ENCODE assay signal across 8 cellular contexts in genomic region chr9:21096172-21096900, GRCh38. TPM values are rescaled to one million over a fixed set of nuclear protein-coding genes. Genes with fewer than 3 reads are reported as not detected.
DNase-seq lines count a peak whose midpoint lies in the region; TF ChIP-seq lines count a peak whose summit lies in the region.

No MANE protein-coding gene starts in this region.

- no peaks in the 10 kb centered on the region for H4K20me1 ChIP-seq in GM23248 (ENCODE audit: insufficient read depth)
- H4K20me1 ChIP-seq in MM.1S (ENCODE audit: insufficient read depth, low read length), result no peaks in the 10 kb centered on the region

- H3K79me2 ChIP-seq in GM23248 (ENCODE audit: insufficient read depth) (no peaks in the 10 kb centered on the region), MM.1S (ENCODE audit: low read length) (no peaks in the 10 kb centered on the region)

- peak overlapping the region; percentile 56 for H3K4me3 ChIP-seq in GM23248
- H3K4me3 ChIP-seq in MM.1S (ENCODE audit: low read length), result peak overlapping the region; percentile 24
- peak overlapping the region in 1 of 2 donors; percentile 36 for H3K4me3 ChIP-seq in right atrium auricular region

- H3K9ac ChIP-seq in GM23248 (peak overlapping the region; percentile 34; the same call in 1 of the 2 replicates), MM.1S (ENCODE audit: low read length) (peak overlapping the region; percentile 8; the same call in 1 of the 2 replicates)

- H3K9me3 Mint-ChIP-seq in activated naive CD4-positive, alpha-beta T cell treated with anti-CD3 and anti-CD28 coated beads, Interleukin-2, amount 10 ng/mL, durations not matched to agents 7 days and 5 days, result no peaks in the 10 kb centered on the region

- WGBS in GM23248 (ENCODE audit: low coverage in 1 of 2, low lambda C conversion rate in 2 of 2, missing lambda C conversion rate in 2 of 2), 2 experiments, result 40 to 43% methylated on average over 6 of the region's 6 CpGs

- H3F3A ChIP-seq in GM23248 (ENCODE audit: insufficient read depth) (no peaks in the 10 kb centered on the region), MM.1S (ENCODE audit: insufficient read depth, low read length) (peaks cover 6% of the 10 kb centered on the region; the same call in 1 of the 2 replicates)

- no peaks in the 10 kb centered on the region for H3K9me2 ChIP-seq in GM23248 (ENCODE audit: insufficient read depth)
- no peaks in the 10 kb centered on the region for H3K9me2 ChIP-seq in MM.1S (replicated peaks; ENCODE audit: insufficient read depth, low read length)

- H2AFZ ChIP-seq in GM23248 (peak overlapping the region; percentile 78), MM.1S (ENCODE audit: low read length) (peak overlapping the region; percentile 38)

- peaks cover 37% of the 10 kb centered on the region for H3K4me1 Mint-ChIP-seq in activated naive CD4-positive, alpha-beta T cell treated with anti-CD3 and anti-CD28 coated beads, Interleukin-2, amount 10 ng/mL, durations not matched to agents 7 days and 5 days

- TF ChIP-seq CTCF in GM13976 (IDR thresholded peaks at IDR 0.05; ENCODE audit: borderline replicate concordance, control extremely low read depth, extremely low read depth, insufficient read depth, missing control alignments), result no peak
- TF ChIP-seq CTCF in MM.1S (IDR thresholded peaks at IDR 0.05; ENCODE audit: low read length), result no peak
- TF ChIP-seq CTCF in right atrium auricular region (IDR thresholded peaks at IDR 0.05), result no peak

- DNase-seq in GM13976 (ENCODE audit: low spot score) (peak; percentile 42), GM23248 (peak; percentile 58), MM.1S (peak; percentile 70), right atrium auricular region (ENCODE audit: low spot score) (no peak), NCI-H1105 treated with DMSO at 0.1 percent for 48 hours (lab: John Stamatoyannopoulos, UW) (no peak), NCI-H524 (lab: John Stamatoyannopoulos, UW) (no peak)
- DNase-seq in activated naive CD4-positive, alpha-beta T cell treated with anti-CD3 and anti-CD28 coated beads, Interleukin-2, amount 10 ng/mL, durations not matched to agents 7 days and 5 days, result peak; percentile 52
- peak; percentile 49 for DNase-seq in stimulated activated CD4-positive, alpha-beta T cell treated with anti-CD3 and anti-CD28 coated beads, Interleukin-4, amount 100 ng/mL, for 24 hours

- CTCF ChIA-PET in activated naive CD4-positive, alpha-beta T cell treated with anti-CD3 and anti-CD28 coated beads, Interleukin-2, amount 10 ng/mL, durations not matched to agents 7 days and 5 days (lab: Charles Lee), result interaction anchor here (0.6 to 1.4 kb wide), 8 partner anchors 9 to 163 kb away, joined by 3 to 6 read pairs (median 4); no protein-coding TSS in a partner anchor

- H3K27me3 ChIP-seq in GM23248 (replicated peaks; ENCODE audit: insufficient read depth) (no peaks in the 10 kb centered on the region), MM.1S (replicated peaks; ENCODE audit: insufficient read depth, low read length) (no peaks in the 10 kb centered on the region), right atrium auricular region (no peaks in the 10 kb centered on the region)

- in situ Hi-C loops in GM13976 (cut with MboI; ENCODE audit: low sequenced_read_pairs, unreplicated experiment) (no loop called here), GM23248 (cut with MboI) (no loop called here)

- no peaks in the 10 kb centered on the region for H3K36me3 ChIP-seq in GM23248 (ENCODE audit: low read depth)
- no peaks in the 10 kb centered on the region for H3K36me3 ChIP-seq in MM.1S (replicated peaks; ENCODE audit: insufficient read depth, low read length)
- H3K36me3 ChIP-seq in right atrium auricular region, result no peaks in the 10 kb centered on the region

- peak overlapping the region; percentile 90 for H3K27ac Mint-ChIP-seq in activated naive CD4-positive, alpha-beta T cell treated with anti-CD3 and anti-CD28 coated beads, Interleukin-2, amount 10 ng/mL, durations not matched to agents 7 days and 5 days

- peaks cover 5% of the 10 kb centered on the region for H3K27me3 Mint-ChIP-seq in activated naive CD4-positive, alpha-beta T cell treated with anti-CD3 and anti-CD28 coated beads, Interleukin-2, amount 10 ng/mL, durations not matched to agents 7 days and 5 days

- H3K4me2 ChIP-seq in GM23248 (ENCODE audit: unreplicated experiment), result peak overlapping the region; percentile 61
- H3K4me2 ChIP-seq in MM.1S (ENCODE audit: low read depth, low read length), result peak overlapping the region; percentile 70

- peak overlapping the region; percentile 60 for H3K4me3 Mint-ChIP-seq in activated naive CD4-positive, alpha-beta T cell treated with anti-CD3 and anti-CD28 coated beads, Interleukin-2, amount 10 ng/mL, durations not matched to agents 7 days and 5 days

- no peaks in the 10 kb centered on the region for H3K36me3 Mint-ChIP-seq in activated naive CD4-positive, alpha-beta T cell treated with anti-CD3 and anti-CD28 coated beads, Interleukin-2, amount 10 ng/mL, durations not matched to agents 7 days and 5 days

- H3K4me1 ChIP-seq in GM23248 (ENCODE audit: insufficient read depth) (peaks cover 9% of the 10 kb centered on the region; the same call in 1 of the 2 replicates), MM.1S (ENCODE audit: low read length) (peaks cover 10% of the 10 kb centered on the region; the same call in 1 of the 2 replicates), right atrium auricular region (peaks cover 0 to 20% of the 10 kb centered on the region in 2 donors)

- H3K9me3 ChIP-seq in GM23248 (ENCODE audit: low read depth), result no peaks in the 10 kb centered on the region
- H3K9me3 ChIP-seq in MM.1S (replicated peaks; ENCODE audit: insufficient read depth, low read length), result no peaks in the 10 kb centered on the region
- no peaks in the 10 kb centered on the region for H3K9me3 ChIP-seq in right atrium auricular region

- peak overlapping the region; percentile 25 for H3K27ac ChIP-seq in GM23248
- H3K27ac ChIP-seq in MM.1S (ENCODE audit: low read length), result peak overlapping the region; percentile 55; the same call in 1 of the 2 replicates
- H3K27ac ChIP-seq in right atrium auricular region, result peak overlapping the region; percentile 15 to 60

RNA-seq across cellular contexts. Expression of gene IFNB1, which starts 18.6 kb away (rescaled TPM):
- not detected in 2 replicates for total RNA-seq in GM23248 (2014; rRNA removed; shearing (Covaris generic))
- not detected in 2 replicates for polyA plus RNA-seq in GM23248 (2016; fragmentation: Nextera tagmentation; extraction: Ambion mirVana)
- total RNA-seq in right atrium auricular region, result not detected

RNA-seq across cellular contexts. Expression of gene IFNW1, which starts 45.3 kb away (rescaled TPM):
- not detected in 2 replicates for total RNA-seq in GM23248 (2014; rRNA removed; shearing (Covaris generic))
- not detected in 2 replicates for polyA plus RNA-seq in GM23248 (2016; fragmentation: Nextera tagmentation; extraction: Ambion mirVana)
- total RNA-seq in right atrium auricular region, result not detected

Comparison
In these comparisons a context has a peak if more than half of its experiments do, and no peak if none do; other contexts are left out.
1. DNase-seq: peak in GM13976 (single experiment), GM23248 (single experiment), MM.1S (single experiment), activated naive CD4-positive, alpha-beta T cell treated with anti-CD3 and anti-CD28 coated beads, Interleukin-2, amount 10 ng/mL, durations not matched to agents 7 days and 5 days (single experiment) and stimulated activated CD4-positive, alpha-beta T cell treated with anti-CD3 and anti-CD28 coated beads, Interleukin-4, amount 100 ng/mL, for 24 hours (single experiment); none in right atrium auricular region (single experiment), NCI-H1105 treated with DMSO at 0.1 percent for 48 hours (single experiment) and NCI-H524 (0 of 2).
2. Peak in every context shown above with its lines, with median percentiles within 50 percentile points of each other: H3K27ac ChIP-seq.